In the genomic region with DNA sequence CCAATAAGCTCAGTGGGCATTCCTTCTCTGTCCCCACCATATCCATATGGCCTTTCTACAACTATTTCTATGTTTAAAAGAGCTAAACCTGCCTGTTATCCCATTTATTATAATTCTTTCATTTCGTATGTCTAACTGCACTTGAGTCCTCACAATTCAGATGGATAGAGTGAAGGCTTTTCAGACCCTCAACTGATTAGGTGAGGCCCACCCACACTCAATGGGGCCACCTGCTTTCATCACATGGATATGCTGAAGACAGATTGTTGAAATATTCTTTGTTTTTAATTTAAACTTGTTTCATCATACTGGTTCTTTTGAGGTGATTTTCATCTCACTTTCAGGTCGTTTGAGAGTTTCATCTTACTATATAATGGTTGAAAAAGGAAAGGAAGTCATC, we compare ENCODE assay signal across 9 cellular contexts. TPM values are rescaled to one million over a fixed set of nuclear protein-coding genes. Genes with fewer than 3 reads are reported as not detected.
"Had no signal": no experiment of that assay in that cellular context is flagged by ENCODE, and none has a peak within 500 bp of the region (broad histone marks: within the 10 kb centered on the region; RNA-seq: fewer than 3 reads in every experiment).

No MANE protein-coding gene starts in this region.

- H3K9ac ChIP-seq: GM23248 had no signal

- FAIRE-seq: H54, HepG2 had no signal

- H3K27ac ChIP-seq: GM23248, HL-60 had no signal

- ATAC-seq: HepG2 had no signal

- H3K4me3 Mint-ChIP-seq: H9, HFFc6, IgD-negative memory B cell had no signal

- H3K9me3 Mint-ChIP-seq: HFFc6 had no signal

- H3K27ac Mint-ChIP-seq: H9, HFFc6, IgD-negative memory B cell had no signal

- H2AFZ ChIP-seq: GM23248 had no signal

- H3K4me3 ChIP-seq: GM23248 had no signal

- DNase-seq: GM23248, GOT3, H9, HCEC 1CT, HFFc6 had no signal

RNA-seq across cellular contexts. Expression of a gene that starts 5.7 kb away (rescaled TPM):
- polyA plus RNA-seq: HepG2, IgD-negative memory B cell had no signal
